8 cellular contexts compared by ENCODE assay signal in the genomic region with DNA sequence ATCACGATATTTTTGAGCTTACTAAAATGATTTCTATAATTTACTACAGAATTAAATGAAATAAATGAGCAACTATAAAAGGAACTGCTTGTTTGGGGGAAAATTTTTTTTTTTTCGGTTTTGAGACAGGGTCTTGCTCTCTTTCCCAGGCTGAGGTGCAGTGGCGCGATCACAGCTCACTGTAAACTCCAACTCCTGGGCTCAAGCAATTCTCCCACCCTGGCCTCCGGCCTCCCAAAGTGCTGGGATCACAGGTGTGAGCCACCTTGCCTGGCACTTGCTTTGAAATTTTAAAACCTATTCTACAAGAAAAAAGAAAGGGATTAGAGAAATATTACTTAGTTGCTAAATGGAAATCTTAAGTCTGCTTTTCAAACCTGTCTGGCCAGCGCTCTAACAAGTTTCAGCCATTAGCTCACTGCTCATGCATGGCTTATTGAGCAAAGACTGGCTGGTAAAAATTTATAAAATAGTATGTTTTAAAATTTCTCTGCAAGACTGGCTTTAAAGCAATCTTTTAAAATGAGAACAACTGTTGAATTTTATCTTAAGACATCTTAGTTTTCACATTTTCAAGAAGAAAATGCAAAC.
"Had no signal": no experiment of that assay in that cellular context is flagged by ENCODE, and none has a peak within 500 bp of the region (broad histone marks: within the 10 kb centered on the region; RNA-seq: fewer than 3 reads in every experiment).

No MANE protein-coding gene starts in this region.

- H3K9ac ChIP-seq: GM23248 had no signal

- H3K9me3 ChIP-seq: HAP-1 had no signal

- H3K36me3 ChIP-seq: HAP-1 had no signal

- H3K27ac ChIP-seq: GM23248, HL-60 had no signal

- ATAC-seq: HCT116, HepG2 had no signal

- H2AFZ ChIP-seq: GM23248 had no signal

- H3K4me3 ChIP-seq: GM23248, HAP-1 had no signal

- DNase-seq: GM23248, GOT3, H7, HFFc6 had no signal
